In the genomic region with DNA sequence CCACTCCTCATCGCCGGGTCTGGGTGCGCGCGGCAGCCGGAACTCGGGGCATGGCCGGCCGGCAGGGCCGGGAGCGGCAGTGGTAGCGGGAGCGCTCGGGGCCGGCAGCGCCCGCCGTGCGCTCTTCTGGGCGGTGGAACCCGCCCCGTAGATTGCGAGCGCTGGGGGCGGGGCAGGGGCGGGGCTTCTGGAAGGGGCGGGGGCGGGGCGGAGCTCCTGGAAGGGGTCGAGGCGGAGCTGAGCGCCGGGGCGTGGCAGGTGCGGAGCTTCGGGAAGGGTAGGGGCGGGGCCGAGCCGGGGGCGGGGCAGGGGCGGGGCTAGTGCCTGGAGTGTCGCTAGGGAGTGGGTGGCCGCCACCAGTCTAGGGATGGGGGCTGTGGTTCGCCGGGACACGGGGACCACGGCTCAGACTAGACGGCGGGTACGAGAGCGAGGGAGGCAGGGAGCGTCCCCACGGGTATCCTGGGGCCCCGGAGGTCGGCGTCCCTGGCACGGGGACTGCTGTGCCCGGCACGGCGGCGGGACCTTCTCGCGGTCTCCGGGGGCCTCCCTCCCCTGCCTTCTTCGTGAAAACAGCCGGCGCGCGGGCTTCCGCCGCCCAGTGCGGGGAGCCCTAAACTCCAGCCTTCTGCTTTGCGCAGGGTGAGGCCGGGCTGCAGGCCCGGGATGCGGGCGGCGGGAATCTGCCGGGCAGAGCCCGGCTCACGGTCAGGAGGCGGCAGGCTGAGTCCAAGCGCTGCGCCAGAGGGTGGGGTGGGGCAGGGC, we compare ENCODE assay signal across 8 cellular contexts. TPM values are rescaled to one million over a fixed set of nuclear protein-coding genes. Genes with fewer than 3 reads are reported as not detected.
DNase-seq lines count a peak whose midpoint lies in the region; ATAC-seq and TF ChIP-seq lines count a peak whose summit lies in the region.

Gene STK32C, minus strand, starts transcription at position 128 of the 765 bp plus-strand sequence. Its CDS starts 117 bp downstream, at position 11.

- CTCF ChIA-PET in AG04450 (lab: Charles Lee) = interaction anchor here (0.6 kb wide), 2 partner anchors 27 to 181 kb away, joined by 4 read pairs; no protein-coding TSS in a partner anchor

- WGBS in right lobe of liver (ENCODE audit: insufficient coverage, low coverage, low lambda C conversion rate, missing lambda C conversion rate) = 0% methylated on average over 1 of the region's 84 CpGs

- peak; percentile 49 for ATAC-seq in GM18861 (IDR thresholded peaks at IDR 0.05; ENCODE audit: unreplicated experiment)
- ATAC-seq in HG03060 (IDR thresholded peaks at IDR 0.05; ENCODE audit: low read depth, unreplicated experiment) = peak; percentile 45
- peak; percentile 93 to 96 (median 94) for ATAC-seq in right lobe of liver

- H3K27ac ChIP-seq in AG04450 (ENCODE audit: low read depth, low read length) = no peak within 1 kb of the TSS
- H3K27ac ChIP-seq in right lobe of liver = no peak within 1 kb of the TSS

- peak; percentile 23 for TF ChIP-seq POLR2A in right lobe of liver (IDR thresholded peaks at IDR 0.05)

- H3K4me3 ChIP-seq in AG04450 (ENCODE audit: low read depth, low read length) (peak within 1 kb of the TSS; percentile 81), right lobe of liver (peak within 1 kb of the TSS; percentile 76 to 92 (median 76))

- H3K4me1 ChIP-seq in right lobe of liver = peaks cover 0 to 16% (median 0%) of the 10 kb centered on the region in 4 donors

- H3K27me3 ChIP-seq in AG04450 (ENCODE audit: control insufficient read depth, insufficient read depth, low read length) (peaks cover 17% of the 10 kb centered on the region), right lobe of liver (no peaks in the 10 kb centered on the region)

- H3K9me3 ChIP-seq in AG04450 (ENCODE audit: control insufficient read depth, insufficient read depth, low read length) = peaks cover 11% of the 10 kb centered on the region
- no peaks in the 10 kb centered on the region for H3K9me3 ChIP-seq in right lobe of liver

- peak; percentile 67 for DNase-seq in AG04450 (ENCODE audit: low read depth, low spot score)
- DNase-seq in NCI-H345 (lab: John Stamatoyannopoulos, UW) = peak; percentile 85
- DNase-seq in activated CD4-positive, alpha-beta T cell treated with anti-CD3 and anti-CD28 coated beads, Interleukin-2, amount 50 U/mL, for 4 hours = peak; percentile 86 to 88
- DNase-seq in dermis microvascular lymphatic vessel endothelial cell (ENCODE audit: low read depth in 2 of 2) = peak; percentile 69 to 92
- peak; percentile 91 to 95 (median 95) for DNase-seq in right lobe of liver
- DNase-seq in stimulated activated CD4-positive, alpha-beta T cell treated with anti-CD3 and anti-CD28 coated beads, Interleukin-2, amount 100 ng/mL, for 48 hours = peak; percentile 82 to 89

- POLR2A ChIA-PET in AG04450 (lab: Yijun Ruan, JAX) = no interaction called here

- intact Hi-C loops in right lobe of liver (cut with DNase I) = no loop called here

- H3K36me3 ChIP-seq in right lobe of liver = no peaks in the 10 kb centered on the region

- no peak for TF ChIP-seq CTCF in AG04450 (IDR thresholded peaks at IDR 0.05; ENCODE audit: low read depth, low read length)
- TF ChIP-seq CTCF in right lobe of liver (IDR thresholded peaks at IDR 0.05) = no peak

RNA-seq across cellular contexts. Expression of gene STK32C, which starts in this region (rescaled TPM):
- 5.0 and 5.3 TPM in 2 replicates for polyA plus RNA-seq in AG04450 (2011; rRNA removed)
- polyA minus RNA-seq in AG04450 (2011; rRNA and poly(A)+ RNA removed) = 4.3 and 6.5 TPM in 2 replicates
- 8.6 and 10.0 TPM in 2 replicates for total RNA-seq in dermis microvascular lymphatic vessel endothelial cell
- 1 to 10 TPM; 1.6 to 3.5 (median 2.1) TPM for total RNA-seq in right lobe of liver
